ENCODE assay signal across 8 cellular contexts in genomic region chr9:136766410-136767120, GRCh38. TPM values are rescaled to one million over a fixed set of nuclear protein-coding genes. Genes with fewer than 3 reads are reported as not detected.
DNase-seq lines count a peak whose midpoint lies in the region; TF ChIP-seq lines count a peak whose summit lies in the region.
"Not testable (repeated sequence)": the region's sequence is repeated elsewhere in the genome, so short reads cannot be mapped to it uniquely, and the experiment has no call there.
"Had no signal": no experiment of that assay in that cellular context is flagged by ENCODE, and none has a peak within 500 bp of the region (broad histone marks: within the 10 kb centered on the region; RNA-seq: fewer than 3 reads in every experiment).

No MANE protein-coding gene starts in this region.

- CTCF ChIA-PET in Calu3 (lab: Charles Lee) = not testable (repeated sequence)

- TF ChIP-seq CTCF in Calu3 (IDR thresholded peaks at IDR 0.05; ENCODE audit: unreplicated experiment) = not testable (repeated sequence)
- peak in 2 of 6 experiments; percentile 13 to 28 for TF ChIP-seq CTCF in adrenal gland (IDR thresholded peaks at IDR 0.05)

- H3K9me3 Mint-ChIP-seq in Calu3 (ENCODE audit: low read depth, unreplicated experiment) = not testable (repeated sequence)

- not testable (repeated sequence) for H3K9me3 ChIP-seq in adrenal gland (replicated peaks in 1 of 3)

- H3K27ac ChIP-seq in adrenal gland = not testable (repeated sequence)

- not testable (repeated sequence) for H3K27me3 ChIP-seq in adrenal gland

- not testable (repeated sequence) for H3K4me3 Mint-ChIP-seq in Calu3 (ENCODE audit: low read depth, unreplicated experiment)

- TF ChIP-seq POLR2A in adrenal gland (IDR thresholded peaks at IDR 0.05) = not testable (repeated sequence)

- intact Hi-C loops in Calu3 (cut with micrococcal nuclease; ENCODE audit: unreplicated experiment); adrenal gland (cut with DNase I): not testable (repeated sequence)

- not testable (repeated sequence) for BruUV-seq in Calu3 (replicated peaks; lab: Mats Ljungman, UMichigan)

- H3K36me3 ChIP-seq in adrenal gland (replicated peaks in 1 of 2) = not testable (repeated sequence)

- peak overlapping the region; percentile 6 for H3K27ac Mint-ChIP-seq in Calu3 (ENCODE audit: unreplicated experiment)

- WGBS in adrenal gland, 4 donors = 36 to 55% (median 37%) methylated on average over 12 to 18 of the region's 18 CpGs

- H3K36me3 Mint-ChIP-seq in Calu3 (ENCODE audit: insufficient read depth, unreplicated experiment) = not testable (repeated sequence)

- not testable (repeated sequence) for H3K4me1 Mint-ChIP-seq in Calu3 (ENCODE audit: low read depth, unreplicated experiment)

- peak; percentile 43 for DNase-seq in Calu3
- DNase-seq in NCI-H1092 treated with DMSO at 0.1 percent for 48 hours (lab: John Stamatoyannopoulos, UW) = peak; percentile 34
- DNase-seq in SW480 (ENCODE audit: low spot score) = peak; percentile 64
- DNase-seq in adrenal gland = peak; percentile 64 to 89 (median 79)
- DNase-seq in hippocampal formation (lab: John Stamatoyannopoulos, UW) = peak; percentile 7 to 43
- DNase-seq in stimulated activated CD4-positive, alpha-beta T cell treated with anti-CD3 and anti-CD28 coated beads, Interleukin-15, amount 100 ng/mL, for 48 hours (ENCODE audit: low read depth in 2 of 2) = peak; percentile 42 to 45

- H3K27me3 Mint-ChIP-seq in Calu3 (ENCODE audit: unreplicated experiment) = peaks cover 13% of the 10 kb centered on the region

- not testable (repeated sequence) for H3K4me3 ChIP-seq in adrenal gland

- H3K4me1 ChIP-seq in adrenal gland (replicated peaks in 1 of 2) = not testable (repeated sequence)

RNA-seq across cellular contexts. Expression of gene LCN15, which starts 2.2 kb away (rescaled TPM):
- not detected in 2 replicates for total RNA-seq in Calu3 (2022)
- total RNA-seq in adrenal gland = not detected
- not detected for polyA plus RNA-seq in adrenal gland
- total RNA-seq: H4 had no signal

RNA-seq across cellular contexts. Expression of gene LCN8, which starts 8.5 kb away (rescaled TPM):
- total RNA-seq in Calu3 (2022) (not detected in 2 replicates), adrenal gland (not detected)
- polyA plus RNA-seq in adrenal gland = not detected
- total RNA-seq: glomerular endothelial cell, H4 had no signal

RNA-seq across cellular contexts. Expression of gene LCN6, which starts 18.2 kb away (rescaled TPM):
- total RNA-seq in Calu3 (2022) (not detected in 2 replicates), adrenal gland (10 to 100 TPM in 1 of 8 donors, 1 to 10 TPM in 1, under 1 TPM in 2, not detected in 4; 0.43 to 25.4 (median 1.1) TPM)
- 10 to 100 TPM in 1 of 3 donors, 1 to 10 TPM in 1, not detected in 1; 2.8 to 20.8 TPM for polyA plus RNA-seq in adrenal gland
- total RNA-seq: glomerular endothelial cell, H4 had no signal

RNA-seq across cellular contexts. Expression of gene LCN10, which starts 23.8 kb away (rescaled TPM):
- total RNA-seq in Calu3 (2022) (0.33 and 1.9 TPM in 2 replicates), adrenal gland (under 1 TPM in 2 of 8 donors, not detected in 6; 0.17 to 0.23 TPM)
- 1 to 10 TPM in 2 of 3 donors, under 1 TPM in 1; 0.11 to 9.5 (median 2.4) TPM for polyA plus RNA-seq in adrenal gland
- total RNA-seq: glomerular endothelial cell, H4 had no signal

RNA-seq across cellular contexts. Expression of gene TMEM141, which starts 24.6 kb away (rescaled TPM):
- total RNA-seq in Calu3 (2022) (64.1 and 75.8 TPM in 2 replicates), adrenal gland (10 to 100 TPM; 31.3 to 78.7 (median 57.1) TPM)
- polyA plus RNA-seq in adrenal gland = 10 to 100 TPM; 46.7 to 94.8 (median 76.3) TPM

Comparison
In these comparisons a context has a peak if more than half of its experiments do, and no peak if none do; other contexts are left out.
1. DNase-seq: peak in every context shown above with its lines; median percentile 79 in adrenal gland; 64 in SW480; 44 in stimulated activated CD4-positive, alpha-beta T cell treated with anti-CD3 and anti-CD28 coated beads, Interleukin-15, amount 100 ng/mL, for 48 hours; 43 in Calu3; 34 in NCI-H1092 treated with DMSO at 0.1 percent for 48 hours; 25 in hippocampal formation.